In the genomic region with DNA sequence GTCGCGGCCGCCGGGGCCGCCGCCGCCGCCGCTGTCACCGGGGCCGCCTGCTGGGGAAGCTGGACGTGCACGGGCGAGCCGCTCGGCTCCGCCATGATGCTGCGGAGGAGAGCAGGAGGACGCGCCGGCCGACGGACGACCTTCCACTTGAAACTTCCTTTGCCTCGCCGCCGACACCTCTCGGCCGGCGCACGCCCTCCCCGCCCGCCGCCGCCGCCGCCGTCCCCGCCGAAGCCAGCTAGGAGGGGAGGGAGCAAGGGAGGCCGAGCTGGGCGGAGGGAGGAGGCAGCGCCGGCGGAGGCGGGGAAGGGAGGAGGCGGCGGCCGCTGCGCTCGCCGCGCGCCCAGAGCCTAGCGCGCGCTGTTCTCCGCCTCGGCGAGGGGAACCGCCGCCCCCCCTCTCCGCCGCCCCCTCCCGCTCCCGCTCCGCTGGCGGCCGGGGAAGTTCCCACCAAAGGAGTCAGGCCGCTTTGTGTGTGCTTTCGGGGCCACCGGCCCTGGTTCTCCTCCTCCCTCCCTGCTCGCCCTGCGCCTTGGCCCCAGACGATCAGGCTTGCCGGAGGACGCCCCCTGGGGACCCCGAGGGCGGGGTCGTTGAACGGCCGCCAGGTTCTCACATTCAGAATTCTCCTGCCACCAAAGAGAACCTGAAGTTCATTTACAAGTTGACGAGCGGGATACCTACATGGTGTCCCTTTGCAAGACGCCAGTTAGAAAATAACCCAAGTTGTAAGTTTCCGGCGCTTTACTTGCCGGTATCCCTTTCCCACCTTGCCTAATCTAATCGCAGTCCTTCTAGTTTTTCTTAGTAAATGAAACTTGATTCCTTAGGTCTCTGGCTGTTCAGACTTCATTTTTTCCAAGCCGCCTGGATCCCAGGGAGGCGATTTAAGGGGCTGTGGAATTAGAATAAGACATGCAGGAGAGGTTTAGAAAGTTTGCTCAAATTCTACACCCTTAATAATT, we compare ENCODE assay signal across 8 cellular contexts. TPM values are rescaled to one million over a fixed set of nuclear protein-coding genes. Genes with fewer than 3 reads are reported as not detected.
DNase-seq lines count a peak whose midpoint lies in the region; ATAC-seq and TF ChIP-seq lines count a peak whose summit lies in the region.

STK39 (minus strand) TSS at position 255 of the 965 bp plus-strand sequence; CDS start at position 95, 160 bp downstream.

- TF ChIP-seq CTCF in 22Rv1 (IDR thresholded peaks at IDR 0.05) (no peak), WTC11 (IDR thresholded peaks at IDR 0.05) (no peak)

- H3K9me3 Mint-ChIP-seq in WTC11 = no peaks in the 10 kb centered on the region

- no peaks in the 10 kb centered on the region for H3K36me3 Mint-ChIP-seq in WTC11

- peak within 1 kb of the TSS; percentile 70 for H3K27ac ChIP-seq in 22Rv1
- peak within 1 kb of the TSS; percentile 68 for H3K27ac ChIP-seq in caudate nucleus (ENCODE audit: low read depth, low read length)

- H3K27ac Mint-ChIP-seq in WTC11 = peak within 1 kb of the TSS; percentile 93

- POLR2A ChIA-PET in WTC11 (lab: Charles Lee) = no interaction called here

- CTCF ChIA-PET in WTC11 (lab: Charles Lee) = interaction anchor here (0.5 to 1.0 kb wide), 2 partner anchors 46 to 53 kb away, joined by 4 read pairs; no protein-coding TSS in a partner anchor

- no peaks in the 10 kb centered on the region; the same call in 1 of the 2 replicates for H3K27me3 Mint-ChIP-seq in WTC11 (ENCODE audit: low read depth)

- H3K4me3 Mint-ChIP-seq in WTC11 = peak within 1 kb of the TSS; percentile 91

- DNase-seq in NCI-H2196 (lab: John Stamatoyannopoulos, UW; ENCODE audit: unreplicated experiment) (peak; percentile 71), WTC11 (ENCODE audit: low spot score) (peak; percentile 82), caudate nucleus (lab: John Stamatoyannopoulos, UW) (peak in 54 of 61 donors; percentile 1 to 86 (median 55)), inferior parietal cortex (ENCODE audit: extremely low spot score) (peak; percentile 57)
- DNase-seq in stimulated activated CD4-positive, alpha-beta T cell treated with anti-CD3 and anti-CD28 coated beads, Interleukin-12 subunit alpha, Interleukin-12 subunit beta, amount 100 ng/mL, for 24 hours (ENCODE audit: low read depth in 2 of 2) = peak; percentile 59 to 66

- ATAC-seq in GM18511 (IDR thresholded peaks at IDR 0.05; ENCODE audit: unreplicated experiment) (peak; percentile 76), HG03045 (IDR thresholded peaks at IDR 0.05; ENCODE audit: unreplicated experiment) (peak; percentile 88), WTC11 (peak; percentile 79)

- peaks cover 44% of the 10 kb centered on the region for H3K4me1 Mint-ChIP-seq in WTC11

TF ChIP-seq in WTC11, 78 proteins besides CTCF, POLR2A, EP300 and RAD21 (continues in another document):
- no peak for TF ChIP-seq MYBL2 (CRISPR knock-in tag; IDR thresholded peaks at IDR 0.05)
- TF ChIP-seq, protein P1, sequence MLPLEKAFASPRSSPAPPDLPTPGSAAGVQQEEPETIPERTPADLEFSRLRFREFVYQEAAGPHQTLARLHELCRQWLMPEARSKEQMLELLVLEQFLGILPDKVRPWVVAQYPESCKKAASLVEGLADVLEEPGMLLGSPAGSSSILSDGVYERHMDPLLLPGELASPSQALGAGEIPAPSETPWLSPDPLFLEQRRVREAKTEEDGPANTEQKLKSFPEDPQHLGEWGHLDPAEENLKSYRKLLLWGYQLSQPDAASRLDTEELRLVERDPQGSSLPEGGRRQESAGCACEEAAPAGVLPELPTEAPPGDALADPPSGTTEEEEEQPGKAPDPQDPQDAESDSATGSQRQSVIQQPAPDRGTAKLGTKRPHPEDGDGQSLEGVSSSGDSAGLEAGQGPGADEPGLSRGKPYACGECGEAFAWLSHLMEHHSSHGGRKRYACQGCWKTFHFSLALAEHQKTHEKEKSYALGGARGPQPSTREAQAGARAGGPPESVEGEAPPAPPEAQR (CRISPR knock-in tag; IDR thresholded peaks at IDR 0.05) = no peak
- TF ChIP-seq ELF4 (CRISPR knock-in tag; IDR thresholded peaks at IDR 0.05; ENCODE audit: low read depth) = no peak
- 0 out of 2 replicates have a peak, but pooled peaks have one; percentile 52 for TF ChIP-seq KAT7 (CRISPR knock-in tag; IDR thresholded peaks at IDR 0.05; ENCODE audit: borderline replicate concordance)
- no peak for TF ChIP-seq ZNF317 (CRISPR knock-in tag; IDR thresholded peaks at IDR 0.05; ENCODE audit: borderline replicate concordance, low read depth)
- TF ChIP-seq TEAD4 (CRISPR knock-in tag; IDR thresholded peaks at IDR 0.05) = no peak
- peak; percentile 82 for TF ChIP-seq HMGXB4 (CRISPR knock-in tag; IDR thresholded peaks at IDR 0.05)
- TF ChIP-seq ZNF232 (CRISPR knock-in tag; IDR thresholded peaks at IDR 0.05) = no peak
- 0 out of 2 replicates have a peak, but pooled peaks have one; percentile 20 for TF ChIP-seq ZNF263 (CRISPR knock-in tag; IDR thresholded peaks at IDR 0.05; ENCODE audit: low read depth)
- TF ChIP-seq, protein P2, sequence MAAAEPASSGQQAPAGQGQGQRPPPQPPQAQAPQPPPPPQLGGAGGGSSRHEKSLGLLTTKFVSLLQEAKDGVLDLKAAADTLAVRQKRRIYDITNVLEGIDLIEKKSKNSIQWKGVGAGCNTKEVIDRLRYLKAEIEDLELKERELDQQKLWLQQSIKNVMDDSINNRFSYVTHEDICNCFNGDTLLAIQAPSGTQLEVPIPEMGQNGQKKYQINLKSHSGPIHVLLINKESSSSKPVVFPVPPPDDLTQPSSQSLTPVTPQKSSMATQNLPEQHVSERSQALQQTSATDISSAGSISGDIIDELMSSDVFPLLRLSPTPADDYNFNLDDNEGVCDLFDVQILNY (CRISPR knock-in tag; IDR thresholded peaks at IDR 0.05) = peak; percentile 46; the same call in 1 of the 2 replicates
- no peak for TF ChIP-seq FOXJ3 (CRISPR knock-in tag; IDR thresholded peaks at IDR 0.05; ENCODE audit: borderline replicate concordance)
- TF ChIP-seq ZNF416 (CRISPR knock-in tag; IDR thresholded peaks at IDR 0.05) = no peak
- 0 out of 2 replicates have a peak, but pooled peaks have one; percentile 48 for TF ChIP-seq JUN (CRISPR knock-in tag; IDR thresholded peaks at IDR 0.05)
- TF ChIP-seq FOXK1 (CRISPR knock-in tag; IDR thresholded peaks at IDR 0.05) = peak; percentile 16; the same call in 1 of the 2 replicates
- TF ChIP-seq EMX1 (CRISPR knock-in tag; IDR thresholded peaks at IDR 0.05) = no peak
- TF ChIP-seq GABPB1 (CRISPR knock-in tag; IDR thresholded peaks at IDR 0.05) = peak; percentile 62; the same call in 1 of the 2 replicates
- no peak for TF ChIP-seq ZBTB21 (CRISPR knock-in tag; IDR thresholded peaks at IDR 0.05; ENCODE audit: borderline replicate concordance)
- no peak for TF ChIP-seq ZNF512 (CRISPR knock-in tag; IDR thresholded peaks at IDR 0.05; ENCODE audit: borderline replicate concordance)
- TF ChIP-seq ETV6 (CRISPR knock-in tag; IDR thresholded peaks at IDR 0.05) = peak; percentile 51; the same call in 1 of the 2 replicates
- TF ChIP-seq ZNF671 (CRISPR knock-in tag; IDR thresholded peaks at IDR 0.05) = no peak
- TF ChIP-seq NFYB (CRISPR knock-in tag; conservative IDR thresholded peaks at IDR 0.05; ENCODE audit: low read depth) = no peak
- no peak for TF ChIP-seq IRF2 (CRISPR knock-in tag; IDR thresholded peaks at IDR 0.05; ENCODE audit: borderline replicate concordance, low read depth)
- TF ChIP-seq, protein P3, sequence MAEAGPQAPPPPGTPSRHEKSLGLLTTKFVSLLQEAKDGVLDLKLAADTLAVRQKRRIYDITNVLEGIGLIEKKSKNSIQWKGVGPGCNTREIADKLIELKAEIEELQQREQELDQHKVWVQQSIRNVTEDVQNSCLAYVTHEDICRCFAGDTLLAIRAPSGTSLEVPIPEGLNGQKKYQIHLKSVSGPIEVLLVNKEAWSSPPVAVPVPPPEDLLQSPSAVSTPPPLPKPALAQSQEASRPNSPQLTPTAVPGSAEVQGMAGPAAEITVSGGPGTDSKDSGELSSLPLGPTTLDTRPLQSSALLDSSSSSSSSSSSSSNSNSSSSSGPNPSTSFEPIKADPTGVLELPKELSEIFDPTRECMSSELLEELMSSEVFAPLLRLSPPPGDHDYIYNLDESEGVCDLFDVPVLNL (CRISPR knock-in tag; IDR thresholded peaks at IDR 0.05; ENCODE audit: borderline replicate concordance, low read depth) = no peak

RNA-seq across cellular contexts. Expression of gene STK39, which starts in this region (rescaled TPM):
- total RNA-seq in WTC11 (2021) = 20.5 to 22.1 TPM (median 21.6 TPM) in 3 replicates

Comparison
In these comparisons a context has a peak if more than half of its experiments do, and no peak if none do; other contexts are left out.
1. Peak in every context shown above with its lines: DNase-seq, ATAC-seq and H3K27ac ChIP-seq.